28 cellular contexts compared by ENCODE assay signal in the genomic region with DNA sequence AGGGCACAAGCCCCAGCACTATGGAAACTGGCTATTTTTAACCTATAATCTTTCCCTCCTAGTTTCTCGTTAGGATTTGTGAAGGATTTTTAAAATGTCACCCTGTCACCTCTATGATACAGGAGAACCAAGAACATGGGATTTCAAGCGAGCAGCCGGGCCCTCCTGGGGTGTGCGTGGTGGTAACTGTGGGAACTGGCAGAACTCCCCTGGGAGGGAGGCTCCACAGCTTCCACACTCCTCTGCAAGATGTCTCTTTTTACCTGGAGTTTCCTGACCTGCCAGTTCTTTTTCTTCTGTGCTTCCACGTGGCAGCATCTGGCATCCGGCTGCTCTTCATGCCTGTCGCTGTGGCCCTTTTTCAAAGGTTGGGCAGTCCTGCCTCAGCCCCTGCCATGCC.
"Had no signal": no experiment of that assay in that cellular context is flagged by ENCODE, and none has a peak within 500 bp of the region (broad histone marks: within the 10 kb centered on the region; RNA-seq: fewer than 3 reads in every experiment).

No MANE protein-coding gene starts in this region.

- DNase-seq: immature natural killer cell; kidney; left colon; left lung; mesendoderm; naive B cell; natural killer cell; nephron progenitor cell; ovary; right lobe of liver; stimulated activated CD4-positive, alpha-beta T cell treated with anti-CD3 and anti-CD28 coated beads, Interleukin-1b, Interleukin-23, amount 100 ng/mL, for 48 hours; stimulated activated CD4-positive, alpha-beta T cell treated with anti-CD3 and anti-CD28 coated beads, Interleukin-2, amount 100 ng/mL, for 48 hours; stimulated activated CD4-positive, alpha-beta T cell treated with anti-CD3 and anti-CD28 coated beads, Interleukin-4, amount 100 ng/mL, for 4 hours; stimulated activated CD8-positive, alpha-beta memory T cell treated with anti-CD3 and anti-CD28 coated beads, Interleukin-4, amount 100 ng/mL, for 48 hours; stimulated activated naive B cell treated with anti-CD40 and anti-IgM and Interleukin-4, amounts not matched to agents 10 μg/mL and 1 μg/mL and 100 μg/mL, for 72 hours; stimulated activated naive CD8-positive, alpha-beta T cell treated with anti-CD3 and anti-CD28 coated beads, Interleukin-15, Interleukin-2, amounts not matched to agents 100 U/mL and 50 U/mL, for 24 hours; stomach; testis; thyroid gland; transverse colon; upper lobe of left lung had no signal

- H3K27ac ChIP-seq: left lung, neural progenitor cell, ovary, right atrium auricular region, right lobe of liver, stomach, testis, thyroid gland, transverse colon, upper lobe of left lung, vagina had no signal

- H3K4me2 ChIP-seq: neural progenitor cell, smooth muscle cell had no signal

- H2AFZ ChIP-seq: neural progenitor cell had no signal

- H3K4me1 Mint-ChIP-seq: immature natural killer cell; mesothelial cell of epicardium; naive B cell; natural killer cell; nephron progenitor cell; neural progenitor cell; stimulated activated naive B cell treated with anti-CD40 and anti-IgM and Interleukin-4, amounts not matched to agents 10 μg/mL and 1 μg/mL and 100 μg/mL, for 72 hours had no signal

- H3K9me3 Mint-ChIP-seq: immature natural killer cell; mesothelial cell of epicardium; natural killer cell; nephron progenitor cell; stimulated activated naive B cell treated with anti-CD40 and anti-IgM and Interleukin-4, amounts not matched to agents 10 μg/mL and 1 μg/mL and 100 μg/mL, for 72 hours had no signal

- H3K4me1 ChIP-seq: left lung, neural progenitor cell, right atrium auricular region, right lobe of liver, stomach, testis, thyroid gland, transverse colon, upper lobe of left lung, vagina had no signal

- H3K27ac Mint-ChIP-seq: immature natural killer cell; mesothelial cell of epicardium; naive B cell; natural killer cell; nephron progenitor cell; neural progenitor cell; progenitor cell of endocrine pancreas; stimulated activated naive B cell treated with anti-CD40 and anti-IgM and Interleukin-4, amounts not matched to agents 10 μg/mL and 1 μg/mL and 100 μg/mL, for 72 hours had no signal

- H3K4me3 Mint-ChIP-seq: immature natural killer cell; mesothelial cell of epicardium; naive B cell; natural killer cell; nephron progenitor cell; neural progenitor cell; stimulated activated naive B cell treated with anti-CD40 and anti-IgM and Interleukin-4, amounts not matched to agents 10 μg/mL and 1 μg/mL and 100 μg/mL, for 72 hours had no signal

- H3K9me3 ChIP-seq: left lung, ovary, right atrium auricular region, right lobe of liver, stomach, testis, thyroid gland, transverse colon, upper lobe of left lung, vagina had no signal

- H3K36me3 ChIP-seq: left lung, neural progenitor cell, ovary, right atrium auricular region, right lobe of liver, stomach, thyroid gland, transverse colon, upper lobe of left lung, vagina had no signal

- H3K4me3 ChIP-seq: left lung, lung, neural progenitor cell, ovary, right atrium auricular region, right lobe of liver, smooth muscle cell, stomach, testis, thyroid gland, transverse colon, upper lobe of left lung, vagina had no signal

- ATAC-seq: left colon; left lung; natural killer cell; right lobe of liver; stimulated activated naive B cell treated with anti-CD40 and anti-IgM and Interleukin-4, amounts not matched to agents 10 μg/mL and 1 μg/mL and 100 μg/mL, for 72 hours; stimulated activated naive CD8-positive, alpha-beta T cell treated with anti-CD3 and anti-CD28 coated beads, Interleukin-15, Interleukin-2, amounts not matched to agents 100 U/mL and 50 U/mL, for 24 hours had no signal

- H3K36me3 Mint-ChIP-seq: immature natural killer cell; mesothelial cell of epicardium; naive B cell; natural killer cell; neural progenitor cell; stimulated activated naive B cell treated with anti-CD40 and anti-IgM and Interleukin-4, amounts not matched to agents 10 μg/mL and 1 μg/mL and 100 μg/mL, for 72 hours had no signal

- H3K27me3 ChIP-seq: neural progenitor cell, ovary, right atrium auricular region, right lobe of liver, testis, thyroid gland, transverse colon, upper lobe of left lung, vagina had no signal

- H3K9ac ChIP-seq: neural progenitor cell had no signal
